In genomic region chr14:93549578-93549977, GRCh38 we compare ENCODE assay signal across 19 cellular contexts.
"Had no signal": no experiment of that assay in that cellular context is flagged by ENCODE, and none has a peak within 500 bp of the region (broad histone marks: within the 10 kb centered on the region; RNA-seq: fewer than 3 reads in every experiment).

No MANE protein-coding gene starts in this region.

- H3K9me3 ChIP-seq: breast epithelium, heart left ventricle, psoas muscle, right lobe of liver had no signal

- DNase-seq: activated CD4-positive, alpha-beta memory T cell treated with anti-CD3 and anti-CD28 coated beads, Interleukin-2, amount 10 ng/mL, durations not matched to agents 7 days and 5 days; activated CD4-positive, alpha-beta T cell treated with anti-CD3 and anti-CD28 coated beads for 36 hours; activated CD8-positive, alpha-beta memory T cell treated with anti-CD3 and anti-CD28 coated beads, Interleukin-2, amount 50 U/mL, for 4 hours; activated naive CD4-positive, alpha-beta T cell; aorta; foreskin melanocyte; heart left ventricle; left ventricle myocardium superior; mesenchymal stem cell; psoas muscle; right lobe of liver; stimulated activated naive B cell treated with anti-CD40 and anti-IgM and Interleukin-4, amounts not matched to agents 10 μg/mL and 1 μg/mL and 100 μg/mL, for 72 hours; substantia nigra; T-helper 9 cell; trophoblast cell had no signal

- H3K27ac ChIP-seq: breast epithelium, heart left ventricle, psoas muscle, right lobe of liver, VCaP had no signal

- H3K36me3 Mint-ChIP-seq: natural killer cell treated with Interleukin-12 subunit alpha and Interleukin-12 subunit beta and Interleukin-15 and Interleukin-18, amount 100 ng/mL, for 72 hours; stimulated activated naive B cell treated with anti-CD40 and anti-IgM and Interleukin-4, amounts not matched to agents 10 μg/mL and 1 μg/mL and 100 μg/mL, for 72 hours had no signal

- H3K4me3 Mint-ChIP-seq: activated CD4-positive, alpha-beta memory T cell treated with anti-CD3 and anti-CD28 coated beads, Interleukin-2, amount 10 ng/mL, durations not matched to agents 7 days and 5 days; activated CD4-positive, alpha-beta T cell treated with anti-CD3 and anti-CD28 coated beads for 36 hours; activated T-helper 1 cell treated with anti-CD3 and anti-CD28 coated beads, Interleukin-12 subunit alpha, Interleukin-12 subunit beta, Interleukin-2, Interleukin-4 antibody, amounts not matched to agents 30 ng/mL and 10 ng/mL and 1 ng/mL, durations not matched to agents 14 hours and 24 hours and 36 hours; natural killer cell treated with Interleukin-12 subunit alpha and Interleukin-12 subunit beta and Interleukin-15 and Interleukin-18, amount 100 ng/mL, for 72 hours; stimulated activated naive B cell treated with anti-CD40 and anti-IgM and Interleukin-4, amounts not matched to agents 10 μg/mL and 1 μg/mL and 100 μg/mL, for 72 hours had no signal

- H3K9me3 Mint-ChIP-seq: activated CD4-positive, alpha-beta memory T cell treated with anti-CD3 and anti-CD28 coated beads, Interleukin-2, amount 10 ng/mL, durations not matched to agents 7 days and 5 days; activated T-helper 1 cell treated with anti-CD3 and anti-CD28 coated beads, Interleukin-12 subunit alpha, Interleukin-12 subunit beta, Interleukin-2, Interleukin-4 antibody, amounts not matched to agents 30 ng/mL and 10 ng/mL and 1 ng/mL, durations not matched to agents 14 hours and 24 hours and 36 hours; natural killer cell treated with Interleukin-12 subunit alpha and Interleukin-12 subunit beta and Interleukin-15 and Interleukin-18, amount 100 ng/mL, for 72 hours; stimulated activated naive B cell treated with anti-CD40 and anti-IgM and Interleukin-4, amounts not matched to agents 10 μg/mL and 1 μg/mL and 100 μg/mL, for 72 hours had no signal

- H3K4me1 Mint-ChIP-seq: activated CD4-positive, alpha-beta memory T cell treated with anti-CD3 and anti-CD28 coated beads, Interleukin-2, amount 10 ng/mL, durations not matched to agents 7 days and 5 days; activated CD4-positive, alpha-beta T cell treated with anti-CD3 and anti-CD28 coated beads for 36 hours had no signal

- H3K36me3 ChIP-seq: breast epithelium, heart left ventricle, right lobe of liver had no signal

- H3K27ac Mint-ChIP-seq: activated CD4-positive, alpha-beta memory T cell treated with anti-CD3 and anti-CD28 coated beads, Interleukin-2, amount 10 ng/mL, durations not matched to agents 7 days and 5 days; activated CD4-positive, alpha-beta T cell treated with anti-CD3 and anti-CD28 coated beads for 36 hours; activated T-helper 1 cell treated with anti-CD3 and anti-CD28 coated beads, Interleukin-12 subunit alpha, Interleukin-12 subunit beta, Interleukin-2, Interleukin-4 antibody, amounts not matched to agents 30 ng/mL and 10 ng/mL and 1 ng/mL, durations not matched to agents 14 hours and 24 hours and 36 hours; natural killer cell treated with Interleukin-12 subunit alpha and Interleukin-12 subunit beta and Interleukin-15 and Interleukin-18, amount 100 ng/mL, for 72 hours had no signal

- H3K27me3 ChIP-seq: breast epithelium, right lobe of liver had no signal

- H3K4me3 ChIP-seq: breast epithelium, heart left ventricle, psoas muscle, right lobe of liver had no signal

- H3K4me1 ChIP-seq: breast epithelium, heart left ventricle, psoas muscle, right lobe of liver had no signal
